In the genomic region with DNA sequence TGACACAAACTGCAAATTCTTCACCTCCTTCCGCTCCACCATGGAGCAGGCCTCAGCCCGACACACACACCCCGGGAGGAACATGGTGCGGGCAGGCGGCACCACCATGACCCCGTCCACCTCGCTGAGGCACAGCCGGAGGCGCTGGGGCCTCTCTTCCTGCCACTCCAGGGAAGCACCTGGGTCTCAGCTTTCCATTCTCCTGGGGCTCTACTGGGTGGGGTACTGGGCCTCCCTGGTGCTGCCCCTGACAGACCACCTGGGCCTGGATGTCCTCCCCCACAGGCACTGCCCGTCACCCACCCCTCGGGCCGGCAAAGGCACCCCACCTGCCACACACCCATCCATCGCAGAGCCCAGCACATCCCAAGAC, we compare ENCODE assay signal across 19 cellular contexts.
"Had no signal": no experiment of that assay in that cellular context is flagged by ENCODE, and none has a peak within 500 bp of the region (broad histone marks: within the 10 kb centered on the region; RNA-seq: fewer than 3 reads in every experiment).

No MANE protein-coding gene starts in this region.

- H3K36me3 ChIP-seq: neural progenitor cell had no signal

- H3K27ac ChIP-seq: foreskin keratinocyte, neural progenitor cell, parathyroid adenoma, thoracic aorta, vagina had no signal

- H3K27me3 ChIP-seq: body of pancreas, foreskin keratinocyte, neural progenitor cell, vagina had no signal

- H3K4me1 ChIP-seq: foreskin keratinocyte, neural progenitor cell, parathyroid adenoma had no signal

- H3K4me3 Mint-ChIP-seq: activated naive CD8-positive, alpha-beta T cell treated with anti-CD3 and anti-CD28 coated beads for 36 hours; activated T-cell treated with anti-CD3 and anti-CD28 coated beads, Interleukin-2, amount 50 U/mL, for 72 hours; mesothelial cell of epicardium; neural progenitor cell; T-cell had no signal

- ATAC-seq: foreskin keratinocyte had no signal

- H2AFZ ChIP-seq: neural progenitor cell, parathyroid adenoma had no signal

- H3K9ac ChIP-seq: neural progenitor cell, parathyroid adenoma had no signal

- H3K4me3 ChIP-seq: body of pancreas, coronary artery, neural progenitor cell, thoracic aorta, vagina had no signal

- H3K27ac Mint-ChIP-seq: activated naive CD8-positive, alpha-beta T cell treated with anti-CD3 and anti-CD28 coated beads for 36 hours; activated T-cell treated with anti-CD3 and anti-CD28 coated beads, Interleukin-2, amount 50 U/mL, for 72 hours; mesothelial cell of epicardium; neural progenitor cell had no signal

- H3K36me3 Mint-ChIP-seq: activated naive CD8-positive, alpha-beta T cell treated with anti-CD3 and anti-CD28 coated beads for 36 hours; immature natural killer cell; mesothelial cell of epicardium; T-cell had no signal

- DNase-seq: activated CD4-positive, alpha-beta T cell treated with anti-CD3 and anti-CD28 coated beads for 1 hour; activated CD4-positive, alpha-beta T cell treated with anti-CD3 and anti-CD28 coated beads, Interleukin-2, amount 50 U/mL, for 48 hours; activated gamma-delta T cell; activated naive CD8-positive, alpha-beta T cell treated with anti-CD3 and anti-CD28 coated beads for 36 hours; activated T-cell treated with anti-CD3 and anti-CD28 coated beads, Interleukin-2, amount 50 U/mL, for 72 hours; central memory CD4-positive, alpha-beta T cell; effector CD4-positive, alpha-beta T cell; foreskin keratinocyte; stimulated activated CD4-positive, alpha-beta T cell treated with anti-CD3 and anti-CD28 coated beads, Interleukin-1b, Interleukin-23, amount 100 ng/mL, for 48 hours; T1000 had no signal

- H3K9me3 ChIP-seq: body of pancreas, thoracic aorta, vagina had no signal

- H3K9me3 Mint-ChIP-seq: activated naive CD8-positive, alpha-beta T cell treated with anti-CD3 and anti-CD28 coated beads for 36 hours; activated T-cell treated with anti-CD3 and anti-CD28 coated beads, Interleukin-2, amount 50 U/mL, for 72 hours; immature natural killer cell; mesothelial cell of epicardium; neural progenitor cell; T-cell had no signal

- H3K27me3 Mint-ChIP-seq: activated naive CD8-positive, alpha-beta T cell treated with anti-CD3 and anti-CD28 coated beads for 36 hours; T-cell had no signal

- H3K4me1 Mint-ChIP-seq: mesothelial cell of epicardium, neural progenitor cell had no signal

- H3K4me2 ChIP-seq: neural progenitor cell had no signal
